8 cellular contexts compared by ENCODE assay signal in genomic region chr16:2468725-2469398, GRCh38. TPM values are rescaled to one million over a fixed set of nuclear protein-coding genes. Genes with fewer than 3 reads are reported as not detected.
A peak's percentile ranks its signal among the peaks of the same experiment; 100 is the strongest.
DNase-seq lines count a peak whose midpoint lies in the region; ATAC-seq and TF ChIP-seq lines count a peak whose summit lies in the region.

No MANE protein-coding gene starts in this region.

- H3K36me3 Mint-ChIP-seq in natural killer cell treated with Interleukin-12 subunit alpha and Interleukin-12 subunit beta and Interleukin-15 and Interleukin-18, amount 100 ng/mL, for 72 hours, result no peaks in the 10 kb centered on the region

- H3K4me1 ChIP-seq in RWPE2 (ENCODE audit: insufficient read depth, poor library complexity, severe bottlenecking), result no peaks in the 10 kb centered on the region

- no peak overlapping the region for H3K4me3 Mint-ChIP-seq in natural killer cell treated with Interleukin-12 subunit alpha and Interleukin-12 subunit beta and Interleukin-15 and Interleukin-18, amount 100 ng/mL, for 72 hours

- no peaks in the 10 kb centered on the region for H3K9me3 ChIP-seq in RWPE2 (ENCODE audit: severe bottlenecking)
- no peaks in the 10 kb centered on the region for H3K9me3 ChIP-seq in iPS-18c (ENCODE audit: control insufficient read depth, insufficient read depth, low read length)

- H3K4me3 ChIP-seq in RWPE2 (ENCODE audit: severe bottlenecking) (peak overlapping the region; percentile 52), iPS-18c (ENCODE audit: insufficient read depth, low read depth, low read length) (peak overlapping the region; percentile 46)

- DNase-seq in ELF-1 (ENCODE audit: low read depth, low spot score) (peak; percentile 22), RWPE2 (ENCODE audit: low spot score) (no peak), mucosa of gallbladder (ENCODE audit: low spot score) (no peak)
- no peak for DNase-seq in natural killer cell treated with Interleukin-12 subunit alpha and Interleukin-12 subunit beta and Interleukin-15 and Interleukin-18, amount 100 ng/mL, for 72 hours (ENCODE audit: low spot score)
- no peak for DNase-seq in activated CD8-positive, alpha-beta memory T cell treated with anti-CD3 and anti-CD28 coated beads for 24 hours

- no peak for TF ChIP-seq CTCF in RWPE2 (IDR thresholded peaks at IDR 0.05; ENCODE audit: poor library complexity, severe bottlenecking)

- peaks cover 6% of the 10 kb centered on the region for H3K27me3 ChIP-seq in RWPE2 (ENCODE audit: insufficient read depth, poor library complexity, severe bottlenecking)

- no peaks in the 10 kb centered on the region for H3K9me3 Mint-ChIP-seq in natural killer cell treated with Interleukin-12 subunit alpha and Interleukin-12 subunit beta and Interleukin-15 and Interleukin-18, amount 100 ng/mL, for 72 hours

- no peak overlapping the region for H3K27ac Mint-ChIP-seq in natural killer cell treated with Interleukin-12 subunit alpha and Interleukin-12 subunit beta and Interleukin-15 and Interleukin-18, amount 100 ng/mL, for 72 hours

- H3K4me1 Mint-ChIP-seq in natural killer cell treated with Interleukin-12 subunit alpha and Interleukin-12 subunit beta and Interleukin-15 and Interleukin-18, amount 100 ng/mL, for 72 hours (ENCODE audit: low read depth in 2 of 2), result peaks cover 0 to 14% of the 10 kb centered on the region in 2 donors

- TF ChIP-seq RAD21 in Ishikawa (IDR thresholded peaks at IDR 0.05; ENCODE audit: low read depth), result no peak

- ATAC-seq in RWPE2 (ENCODE audit: low read depth), result no peak; the same call in 2 of the 3 replicates
- no peak for ATAC-seq in natural killer cell treated with Interleukin-12 subunit alpha and Interleukin-12 subunit beta and Interleukin-15 and Interleukin-18, amount 100 ng/mL, for 72 hours
- no peak for ATAC-seq in HG03378 (IDR thresholded peaks at IDR 0.05; ENCODE audit: unreplicated experiment)

- no peak overlapping the region for H3K27ac ChIP-seq in RWPE2 (ENCODE audit: poor library complexity, severe bottlenecking)

- no peaks in the 10 kb centered on the region for H3K36me3 ChIP-seq in RWPE2 (ENCODE audit: low read depth)

- no peak for TF ChIP-seq EP300 in Ishikawa (IDR thresholded peaks at IDR 0.05; ENCODE audit: borderline replicate concordance)

- peaks cover 9 to 12% of the 10 kb centered on the region in 2 donors for H3K27me3 Mint-ChIP-seq in natural killer cell treated with Interleukin-12 subunit alpha and Interleukin-12 subunit beta and Interleukin-15 and Interleukin-18, amount 100 ng/mL, for 72 hours

TF ChIP-seq in Ishikawa, 13 proteins besides CTCF, POLR2A, EP300 and RAD21:
- TF ChIP-seq YY1 (IDR thresholded peaks at IDR 0.05; ENCODE audit: low read depth) (no peak), NFIC (IDR thresholded peaks at IDR 0.05) (peak; percentile 45)
TF ChIP-seq in Ishikawa: peak in this region for 1.

RNA-seq across cellular contexts. Expression of gene NTN3, which starts 2.2 kb away (rescaled TPM):
- not detected for total RNA-seq in natural killer cell treated with Interleukin-12 subunit alpha and Interleukin-12 subunit beta and Interleukin-15 and Interleukin-18, amount 100 ng/mL, for 72 hours
- 0.46 TPM for total RNA-seq in mucosa of gallbladder

RNA-seq across cellular contexts. Expression of gene TBC1D24, which starts 6.1 kb away (rescaled TPM):
- total RNA-seq in natural killer cell treated with Interleukin-12 subunit alpha and Interleukin-12 subunit beta and Interleukin-15 and Interleukin-18, amount 100 ng/mL, for 72 hours, result 10 to 100 TPM; 22.0 to 39.9 TPM
- 20.6 TPM for total RNA-seq in mucosa of gallbladder

RNA-seq across cellular contexts. Expression of gene TEDC2, which starts 9.0 kb away (rescaled TPM):
- total RNA-seq in natural killer cell treated with Interleukin-12 subunit alpha and Interleukin-12 subunit beta and Interleukin-15 and Interleukin-18, amount 100 ng/mL, for 72 hours, result 10 to 100 TPM in 1 of 2 donors, 1 to 10 TPM in 1; 8.6 to 39.0 TPM
- total RNA-seq in mucosa of gallbladder, result 0.60 TPM

RNA-seq across cellular contexts. Expression of gene CCNF, which starts 39.6 kb away (rescaled TPM):
- total RNA-seq in natural killer cell treated with Interleukin-12 subunit alpha and Interleukin-12 subunit beta and Interleukin-15 and Interleukin-18, amount 100 ng/mL, for 72 hours, result 10 to 100 TPM; 36.1 to 79.5 TPM
- total RNA-seq in mucosa of gallbladder, result 3.7 TPM

RNA-seq across cellular contexts. Expression of gene ATP6V0C, which starts 44.9 kb away (rescaled TPM):
- 100 to 1,000 TPM; 103 to 146 TPM for total RNA-seq in natural killer cell treated with Interleukin-12 subunit alpha and Interleukin-12 subunit beta and Interleukin-15 and Interleukin-18, amount 100 ng/mL, for 72 hours
- total RNA-seq in mucosa of gallbladder, result 246 TPM
